ENCODE assay signal across 25 cellular contexts in the genomic region with DNA sequence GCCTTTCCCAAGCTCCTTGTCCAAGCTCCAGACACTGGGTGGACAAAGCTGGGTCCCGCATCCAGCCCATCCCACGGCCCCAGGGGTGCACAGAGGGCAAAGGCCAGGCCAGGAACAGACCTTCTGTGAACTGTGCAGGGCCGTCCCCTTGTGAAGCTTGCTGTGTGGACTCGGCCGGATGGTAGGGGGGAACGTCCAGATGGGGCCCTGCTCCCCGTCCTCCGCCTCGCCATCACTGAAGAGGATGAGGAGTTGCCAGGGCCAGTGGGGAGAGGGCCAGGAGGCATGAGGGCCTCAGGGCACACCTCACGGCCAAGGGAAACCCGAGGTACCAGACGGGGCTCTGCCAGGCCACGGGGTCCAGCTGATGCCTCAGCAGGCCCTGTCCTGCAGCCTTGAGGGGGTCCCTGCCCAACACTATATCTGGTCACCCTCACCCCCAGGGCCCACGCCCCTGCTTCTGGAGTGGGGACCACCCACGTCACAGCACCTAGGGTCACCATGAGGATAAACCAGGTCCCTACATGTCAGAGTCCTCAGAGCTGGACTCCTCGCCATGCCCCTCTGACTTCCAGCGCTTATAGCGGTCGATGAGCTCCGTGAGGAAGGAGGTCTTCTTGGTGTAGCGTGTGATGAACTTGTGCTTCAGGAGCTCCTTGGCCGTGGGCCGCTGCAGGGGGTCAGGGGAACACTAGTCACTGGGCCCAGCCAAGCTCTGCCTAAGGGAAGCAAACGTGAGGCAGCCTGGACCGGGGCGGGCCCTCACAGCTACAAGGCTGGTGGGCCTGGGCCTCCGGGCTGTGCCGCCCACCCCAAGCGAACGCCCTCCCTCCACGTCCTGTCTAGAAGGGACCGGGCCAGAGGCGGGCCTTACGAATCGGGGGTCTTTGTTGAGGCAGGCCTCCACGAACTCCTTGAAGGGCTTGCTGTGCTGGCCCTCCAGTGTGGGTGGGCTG.
"Had no signal": no experiment of that assay in that cellular context is flagged by ENCODE, and none has a peak within 500 bp of the region (broad histone marks: within the 10 kb centered on the region; RNA-seq: fewer than 3 reads in every experiment).

No MANE protein-coding gene starts in this region.

- H3K27ac Mint-ChIP-seq: activated CD8-positive, alpha-beta memory T cell treated with anti-CD3 and anti-CD28 coated beads, Interleukin-2, amount 10 ng/mL, durations not matched to agents 7 days and 5 days; activated CD8-positive, alpha-beta T cell treated with anti-CD3 and anti-CD28 coated beads for 36 hours; activated naive CD4-positive, alpha-beta T cell treated with anti-CD3 and anti-CD28 coated beads, Interleukin-2, amount 50 U/mL, for 24 hours; effector memory CD8-positive, alpha-beta T cell; memory B cell; T-helper 1 cell treated with Interleukin-12 subunit alpha and Interleukin-12 subunit beta and Interleukin-4 antibody, amounts not matched to agents 30 μg/mL and 1 μg/mL, for 36 hours had no signal

- H3K27ac ChIP-seq: adrenal gland, ascending aorta, brain microvascular endothelial cell, colonic mucosa, esophagus squamous epithelium, spleen had no signal

- H3K9me3 Mint-ChIP-seq: activated CD8-positive, alpha-beta T cell treated with anti-CD3 and anti-CD28 coated beads for 36 hours; activated naive CD4-positive, alpha-beta T cell treated with anti-CD3 and anti-CD28 coated beads, Interleukin-2, amount 50 U/mL, for 24 hours; central memory CD8-positive, alpha-beta T cell; effector memory CD8-positive, alpha-beta T cell; memory B cell; nephron progenitor cell; T-helper 1 cell treated with Interleukin-12 subunit alpha and Interleukin-12 subunit beta and Interleukin-4 antibody, amounts not matched to agents 30 μg/mL and 1 μg/mL, for 36 hours had no signal

- H3K4me1 Mint-ChIP-seq: activated CD8-positive, alpha-beta memory T cell treated with anti-CD3 and anti-CD28 coated beads, Interleukin-2, amount 10 ng/mL, durations not matched to agents 7 days and 5 days; activated naive CD4-positive, alpha-beta T cell treated with anti-CD3 and anti-CD28 coated beads, Interleukin-2, amount 50 U/mL, for 24 hours; central memory CD8-positive, alpha-beta T cell; memory B cell had no signal

- H3K9me3 ChIP-seq: adrenal gland, ascending aorta, colonic mucosa, esophagus squamous epithelium, gastrocnemius medialis, spleen had no signal

- H3K27me3 Mint-ChIP-seq: activated CD8-positive, alpha-beta memory T cell treated with anti-CD3 and anti-CD28 coated beads, Interleukin-2, amount 10 ng/mL, durations not matched to agents 7 days and 5 days; activated CD8-positive, alpha-beta T cell treated with anti-CD3 and anti-CD28 coated beads for 36 hours; activated naive CD4-positive, alpha-beta T cell treated with anti-CD3 and anti-CD28 coated beads, Interleukin-2, amount 50 U/mL, for 24 hours; central memory CD8-positive, alpha-beta T cell; effector memory CD8-positive, alpha-beta T cell; memory B cell had no signal

- H3K4me1 ChIP-seq: adrenal gland, ascending aorta, colonic mucosa, spleen had no signal

- H3K36me3 Mint-ChIP-seq: activated CD8-positive, alpha-beta memory T cell treated with anti-CD3 and anti-CD28 coated beads, Interleukin-2, amount 10 ng/mL, durations not matched to agents 7 days and 5 days; activated naive CD4-positive, alpha-beta T cell treated with anti-CD3 and anti-CD28 coated beads, Interleukin-2, amount 50 U/mL, for 24 hours had no signal

- H3K4me3 ChIP-seq: adrenal gland, ascending aorta, colonic mucosa, dorsolateral prefrontal cortex, esophagus squamous epithelium, gastrocnemius medialis, spleen had no signal

- H3K27me3 ChIP-seq: adrenal gland, ascending aorta, brain microvascular endothelial cell, colonic mucosa, dorsolateral prefrontal cortex, esophagus squamous epithelium, gastrocnemius medialis, spleen had no signal

- DNase-seq: activated CD4-positive, alpha-beta T cell treated with anti-CD3 and anti-CD28 coated beads for 48 hours; activated CD4-positive, CD25-positive, alpha-beta regulatory T cell; activated CD8-positive, alpha-beta memory T cell treated with anti-CD3 and anti-CD28 coated beads, Interleukin-2, amount 10 ng/mL, durations not matched to agents 7 days and 5 days; activated CD8-positive, alpha-beta T cell treated with anti-CD3 and anti-CD28 coated beads for 36 hours; activated gamma-delta T cell treated with Interleukin-2 at 50 U/mL for 16 hours; activated T-cell treated with anti-CD3 and anti-CD28 coated beads for 4 hours; adrenal gland; brain microvascular endothelial cell; colonic mucosa; dorsolateral prefrontal cortex; effector memory CD8-positive, alpha-beta T cell; esophagus squamous epithelium; gastrocnemius medialis; islet precursor cell; left cardiac atrium; nephron progenitor cell; nucleus accumbens; spleen; stimulated activated CD4-positive, alpha-beta T cell treated with anti-CD3 and anti-CD28 coated beads, Interleukin-4, amount 100 ng/mL, for 1 hour; stimulated activated naive CD8-positive, alpha-beta T cell treated with anti-CD3 and anti-CD28 coated beads, Interleukin-15, Interleukin-2, amounts not matched to agents 100 U/mL and 50 U/mL, for 24 hours had no signal

- H3K4me3 Mint-ChIP-seq: activated CD8-positive, alpha-beta memory T cell treated with anti-CD3 and anti-CD28 coated beads, Interleukin-2, amount 10 ng/mL, durations not matched to agents 7 days and 5 days; activated CD8-positive, alpha-beta T cell treated with anti-CD3 and anti-CD28 coated beads for 36 hours; activated naive CD4-positive, alpha-beta T cell treated with anti-CD3 and anti-CD28 coated beads, Interleukin-2, amount 50 U/mL, for 24 hours; central memory CD8-positive, alpha-beta T cell; effector memory CD8-positive, alpha-beta T cell; memory B cell; nephron progenitor cell; T-helper 1 cell treated with Interleukin-12 subunit alpha and Interleukin-12 subunit beta and Interleukin-4 antibody, amounts not matched to agents 30 μg/mL and 1 μg/mL, for 36 hours had no signal

- ATAC-seq: activated CD8-positive, alpha-beta memory T cell treated with anti-CD3 and anti-CD28 coated beads, Interleukin-2, amount 10 ng/mL, durations not matched to agents 7 days and 5 days; activated CD8-positive, alpha-beta T cell treated with anti-CD3 and anti-CD28 coated beads for 36 hours; effector memory CD8-positive, alpha-beta T cell; gastrocnemius medialis; left cardiac atrium; stimulated activated naive CD8-positive, alpha-beta T cell treated with anti-CD3 and anti-CD28 coated beads, Interleukin-15, Interleukin-2, amounts not matched to agents 100 U/mL and 50 U/mL, for 24 hours had no signal
